Comparison of ENCODE assay signal across 21 cellular contexts in the genomic region with DNA sequence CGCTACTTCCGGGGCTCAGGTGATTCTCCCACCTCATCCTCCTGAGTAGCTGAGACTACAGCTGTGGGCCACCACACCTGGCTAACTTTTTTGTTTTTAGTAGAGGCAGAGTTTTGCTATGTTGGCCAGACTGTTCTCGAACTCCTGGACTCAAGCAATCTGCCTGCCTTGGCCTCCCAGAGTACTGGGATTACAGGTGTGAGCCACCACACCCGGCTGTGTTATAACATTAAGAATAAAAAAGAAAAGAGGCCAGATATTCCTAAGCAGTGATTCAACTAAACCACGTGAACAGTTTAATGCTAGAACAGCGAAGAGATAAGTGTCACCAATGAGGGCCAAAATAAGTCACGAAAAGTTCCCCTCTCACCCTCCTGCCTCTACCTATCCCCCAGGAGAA. TPM values are rescaled to one million over a fixed set of nuclear protein-coding genes. Genes with fewer than 3 reads are reported as not detected.
DNase-seq lines count a peak whose midpoint lies in the region; ATAC-seq and TF ChIP-seq lines count a peak whose summit lies in the region.
"Had no signal": no experiment of that assay in that cellular context is flagged by ENCODE, and none has a peak within 500 bp of the region (broad histone marks: within the 10 kb centered on the region; RNA-seq: fewer than 3 reads in every experiment).

No MANE protein-coding gene starts in this region.

- H3K9ac ChIP-seq in BLaER1 treated with 17β-estradiol and CSF1 and Interleukin-3, amounts not matched to agents 10 nM and 100 nM: no peak overlapping the region; a peak in 1 of 22 replicates

- TF ChIP-seq CTCF in RWPE1 (conservative IDR thresholded peaks at IDR 0.05; ENCODE audit: low read depth): no peak
- no peak for TF ChIP-seq CTCF in nephron (IDR thresholded peaks at IDR 0.05; ENCODE audit: unreplicated experiment in 3 of 3)
- TF ChIP-seq CTCF in prostate gland (IDR thresholded peaks at IDR 0.05): no peak

- POLR2A ChIA-PET in RWPE1 (lab: Yijun Ruan, JAX; ENCODE audit: low non-redundant PET): no interaction called here

- CTCF ChIA-PET in RWPE1 (lab: Yijun Ruan, JAX): interaction anchor here (0.7 kb wide), 1 partner anchor 55 kb away, joined by 8 read pairs; no protein-coding TSS in a partner anchor

- peaks cover 19 to 32% (median 30%) of the 10 kb centered on the region in 10 experiments for H3K4me1 ChIP-seq in BLaER1 treated with 17β-estradiol and CSF1 and Interleukin-3, amounts not matched to agents 10 nM and 100 nM
- H3K4me1 ChIP-seq in prostate gland (replicated peaks): peaks cover 5% of the 10 kb centered on the region

- H3K4me3 Mint-ChIP-seq in nephron: peak overlapping the region; percentile 19 to 70 (median 36)

- peaks cover 26% of the 10 kb centered on the region for H3K36me3 Mint-ChIP-seq in nephron (ENCODE audit: low read depth)

- WGBS in prostate gland: 94% methylated on average over 7 of the region's 7 CpGs

- intact Hi-C loops in prostate gland (cut with DNase I): no loop called here

- no peak for TF ChIP-seq POLR2A in prostate gland (IDR thresholded peaks at IDR 0.05)

- no peaks in the 10 kb centered on the region for H3K9me3 Mint-ChIP-seq in nephron

- peaks cover 0 to 23% (median 19%) of the 10 kb centered on the region in 11 experiments; a peak in 19 of 22 replicates for H3K9me3 ChIP-seq in BLaER1 treated with 17β-estradiol and CSF1 and Interleukin-3, amounts not matched to agents 10 nM and 100 nM (replicated peaks in 1 of 11)
- H3K9me3 ChIP-seq in prostate gland: no peaks in the 10 kb centered on the region
- H3K9me3 ChIP-seq: HAP-1, SJSA1 had no signal

- no peak for ATAC-seq in left lobe of liver

- H3K27me3 ChIP-seq in BLaER1 treated with 17β-estradiol and CSF1 and Interleukin-3, amounts not matched to agents 10 nM and 100 nM: no peaks in the 10 kb centered on the region
- H3K27me3 ChIP-seq in prostate gland (replicated peaks; ENCODE audit: insufficient read depth): no peaks in the 10 kb centered on the region
- H3K27me3 ChIP-seq: SJSA1 had no signal

- H3K4me2 ChIP-seq in BLaER1 treated with 17β-estradiol and CSF1 and Interleukin-3, amounts not matched to agents 10 nM and 100 nM: peak overlapping the region in 8 of 11 experiments; percentile 4 to 93 (median 42); a peak in 8 of 22 replicates

- H3K27ac ChIP-seq in BLaER1 treated with 17β-estradiol and CSF1 and Interleukin-3, amounts not matched to agents 10 nM and 100 nM: peak overlapping the region in 2 of 11 experiments; percentile 19 to 28; a peak in 4 of 22 replicates
- 0 out of 2 replicates have a peak overlapping the region, but pooled peaks have one; percentile 30 for H3K27ac ChIP-seq in RWPE1
- H3K27ac ChIP-seq in prostate gland: no peak overlapping the region
- H3K27ac ChIP-seq: SJSA1 had no signal

- no peak overlapping the region for H3K4me3 ChIP-seq in BLaER1 treated with 17β-estradiol and CSF1 and Interleukin-3, amounts not matched to agents 10 nM and 100 nM
- no peak overlapping the region for H3K4me3 ChIP-seq in prostate gland
- H3K4me3 ChIP-seq: HAP-1, SJSA1 had no signal

- H3K27ac Mint-ChIP-seq in nephron: peak overlapping the region; percentile 32 to 64 (median 46)

- DNase-seq in RWPE1 (ENCODE audit: low spot score) (no peak), left lobe of liver (ENCODE audit: low spot score) (peak; percentile 31), prostate gland (ENCODE audit: low spot score) (no peak), NCI-H510A (lab: John Stamatoyannopoulos, UW) (no peak)
- DNase-seq in activated naive CD4-positive, alpha-beta T cell (lab: John Stamatoyannopoulos, UW): no peak
- no peak for DNase-seq in stimulated activated CD4-positive, alpha-beta T cell treated with anti-CD3 and anti-CD28 coated beads, Interleukin-2, amount 100 ng/mL, for 48 hours
- DNase-seq: ACHN, AML-193, Calu3, IMR-90, Kasumi-1, NCI-H1105, NCI-H1694 treated with DMSO at 0.1 percent for 48 hours, NCI-H2107, NCI-H226, NCI-H526 treated with DMSO at 0.1 percent for 48 hours, RPMI8226 had no signal

- H3K4me1 Mint-ChIP-seq in nephron: peaks cover 38% of the 10 kb centered on the region

- peaks cover 17 to 59% (median 33%) of the 10 kb centered on the region in 11 experiments for H3K36me3 ChIP-seq in BLaER1 treated with 17β-estradiol and CSF1 and Interleukin-3, amounts not matched to agents 10 nM and 100 nM
- no peaks in the 10 kb centered on the region for H3K36me3 ChIP-seq in prostate gland
- H3K36me3 ChIP-seq: SJSA1 had no signal

- no peaks in the 10 kb centered on the region for H3K27me3 Mint-ChIP-seq in nephron (ENCODE audit: low read depth)

- H4K20me1 ChIP-seq in BLaER1 treated with 17β-estradiol and CSF1 and Interleukin-3, amounts not matched to agents 10 nM and 100 nM: peaks cover 0 to 6% (median 0%) of the 10 kb centered on the region in 11 experiments; a peak in 3 of 22 replicates

RNA-seq across cellular contexts. Expression of a gene that starts 3.7 kb away (rescaled TPM):
- 5.8 TPM for total RNA-seq in left lobe of liver
- 1 to 10 TPM; 7.0 to 7.7 TPM for total RNA-seq in prostate gland
